In the genomic region with DNA sequence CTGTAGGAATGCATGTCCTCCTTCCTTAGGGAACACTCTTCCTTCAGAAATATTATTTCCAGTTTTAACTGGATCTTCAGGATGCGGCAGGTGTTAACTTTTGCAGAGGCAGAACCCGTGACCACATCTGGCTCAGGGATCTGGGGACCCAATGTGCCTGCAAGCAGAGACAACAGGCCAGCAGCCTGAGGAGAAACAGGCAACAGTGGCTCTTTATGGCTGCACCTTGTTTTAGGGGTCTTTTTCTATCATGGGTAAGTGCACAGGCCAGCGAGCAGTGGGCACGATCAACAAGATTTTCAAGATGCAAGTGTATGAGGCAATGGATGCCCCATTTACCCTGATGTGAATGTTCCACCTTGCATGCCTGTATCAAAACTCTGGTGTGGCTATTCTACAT, we compare ENCODE assay signal across 15 cellular contexts.
"Had no signal": no experiment of that assay in that cellular context is flagged by ENCODE, and none has a peak within 500 bp of the region (broad histone marks: within the 10 kb centered on the region; RNA-seq: fewer than 3 reads in every experiment).

No MANE protein-coding gene starts in this region.

- DNase-seq: activated CD4-positive, alpha-beta memory T cell treated with anti-CD3 and anti-CD28 coated beads for 36 hours; activated CD4-positive, alpha-beta T cell treated with anti-CD3 and anti-CD28 coated beads for 1 hour; activated gamma-delta T cell treated with Interleukin-2 at 50 U/mL for 16 hours; activated T-cell treated with anti-CD3 and anti-CD28 coated beads, Interleukin-2, amount 50 U/mL, for 48 hours; caudate nucleus; cortex of kidney; effector memory CD4-positive, alpha-beta T cell; immature natural killer cell; nephron progenitor cell; SJCRH30; stimulated activated CD4-positive, alpha-beta T cell treated with anti-CD3 and anti-CD28 coated beads, Interleukin-2, amount 100 ng/mL, for 48 hours; stimulated activated naive CD4-positive, alpha-beta T cell treated with Interleukin-2 at 50 U/mL for 16 hours; trophoblast cell had no signal

- H3K36me3 ChIP-seq: SJCRH30 had no signal

- H3K27ac ChIP-seq: SJCRH30 had no signal

- H3K4me3 Mint-ChIP-seq: activated CD4-positive, alpha-beta memory T cell treated with anti-CD3 and anti-CD28 coated beads for 36 hours; immature natural killer cell; memory B cell; nephron progenitor cell; T-helper 2 cell treated with Interferon-gamma antibody and Interleukin-4, amounts not matched to agents 5 μg/mL and 100 μg/mL, for 36 hours had no signal

- H3K27me3 Mint-ChIP-seq: activated CD4-positive, alpha-beta memory T cell treated with anti-CD3 and anti-CD28 coated beads for 36 hours had no signal

- H3K36me3 Mint-ChIP-seq: activated CD4-positive, alpha-beta memory T cell treated with anti-CD3 and anti-CD28 coated beads for 36 hours; immature natural killer cell; memory B cell had no signal

- H3K27me3 ChIP-seq: SJCRH30 had no signal

- H3K27ac Mint-ChIP-seq: activated CD4-positive, alpha-beta memory T cell treated with anti-CD3 and anti-CD28 coated beads for 36 hours; immature natural killer cell; memory B cell; nephron progenitor cell; T-helper 2 cell treated with Interferon-gamma antibody and Interleukin-4, amounts not matched to agents 5 μg/mL and 100 μg/mL, for 36 hours had no signal

- H3K9me3 Mint-ChIP-seq: activated CD4-positive, alpha-beta memory T cell treated with anti-CD3 and anti-CD28 coated beads for 36 hours; immature natural killer cell; memory B cell; T-helper 2 cell treated with Interferon-gamma antibody and Interleukin-4, amounts not matched to agents 5 μg/mL and 100 μg/mL, for 36 hours had no signal

- H3K4me1 ChIP-seq: SJCRH30 had no signal

- H3K4me1 Mint-ChIP-seq: immature natural killer cell had no signal

- H3K9me3 ChIP-seq: SJCRH30 had no signal

- H3K4me3 ChIP-seq: SJCRH30 had no signal
